ENCODE assay signal across 24 cellular contexts in the genomic region with DNA sequence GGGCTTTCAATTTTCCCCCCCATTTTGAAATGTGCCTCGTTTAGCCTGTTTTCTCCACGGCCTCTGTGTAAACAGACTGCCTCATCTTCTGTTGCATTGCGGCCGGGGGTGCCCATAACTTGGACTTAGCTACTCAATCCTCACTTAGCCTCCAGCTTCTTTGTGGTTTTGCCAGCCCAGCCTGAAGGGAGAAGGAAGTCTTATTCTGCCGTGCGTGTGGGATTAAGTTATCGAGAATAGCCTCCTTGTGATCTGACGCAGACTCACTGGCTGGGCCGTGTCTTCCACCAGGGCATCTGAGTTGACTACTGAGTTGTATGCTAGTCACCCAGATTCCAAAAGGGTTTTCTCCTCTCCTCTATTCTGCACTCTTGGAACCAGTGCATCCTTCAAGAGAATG. TPM values are rescaled to one million over a fixed set of nuclear protein-coding genes. Genes with fewer than 3 reads are reported as not detected.
DNase-seq lines count a peak whose midpoint lies in the region; ATAC-seq lines count a peak whose summit lies in the region.
"Had no signal": no experiment of that assay in that cellular context is flagged by ENCODE, and none has a peak within 500 bp of the region (broad histone marks: within the 10 kb centered on the region; RNA-seq: fewer than 3 reads in every experiment).

No MANE protein-coding gene starts in this region.

- DNase-seq in KBM-7 (peak; percentile 26), T-helper 17 cell (no peak), NCI-H2029 treated with DMSO at 0.1 percent for 48 hours (lab: John Stamatoyannopoulos, UW) (no peak)
- DNase-seq in stimulated activated effector memory CD8-positive, alpha-beta T cell treated with anti-CD3 and anti-CD28 coated beads, Interleukin-12 subunit alpha, Interleukin-12 subunit beta, amount 100 ng/mL, for 72 hours (ENCODE audit: low spot score in 2 of 2) = no peak
- DNase-seq: activated CD4-positive, alpha-beta T cell treated with anti-CD3 and anti-CD28 coated beads for 36 hours; activated naive CD4-positive, alpha-beta T cell treated with Interleukin-2 at 50 U/mL for 16 hours; colonic mucosa; effector memory CD4-positive, alpha-beta T cell; EL; H7; left lung; MM.1S; NCI-H1417 treated with DMSO at 0.1 percent for 48 hours; NCI-H345; NCI-H69; SHP77 treated with DMSO at 0.1 percent for 48 hours; small intestine; tibial artery had no signal

- peak overlapping the region; percentile 75 for H3K27ac Mint-ChIP-seq in T-helper 17 cell
- peak overlapping the region; percentile 43 for H3K27ac Mint-ChIP-seq in dendritic cell treated with granulocyte-macrophage colony-stimulating factor and Interleukin-4, amounts not matched to agents 40 ng/mL and 50 ng/mL, for 4 days
- peak overlapping the region; percentile 90 for H3K27ac Mint-ChIP-seq in stimulated activated effector memory CD8-positive, alpha-beta T cell treated with anti-CD3 and anti-CD28 coated beads, Interleukin-12 subunit alpha, Interleukin-12 subunit beta, amount 100 ng/mL, for 72 hours
- H3K27ac Mint-ChIP-seq: neural progenitor cell had no signal

- H3K4me1 Mint-ChIP-seq in T-helper 17 cell = peaks cover 32% of the 10 kb centered on the region
- peaks cover 42% of the 10 kb centered on the region for H3K4me1 Mint-ChIP-seq in dendritic cell treated with granulocyte-macrophage colony-stimulating factor and Interleukin-4, amounts not matched to agents 40 ng/mL and 50 ng/mL, for 4 days (ENCODE audit: low read depth)
- H3K4me1 Mint-ChIP-seq in stimulated activated effector memory CD8-positive, alpha-beta T cell treated with anti-CD3 and anti-CD28 coated beads, Interleukin-12 subunit alpha, Interleukin-12 subunit beta, amount 100 ng/mL, for 72 hours = peaks cover 27% of the 10 kb centered on the region

- no peaks in the 10 kb centered on the region for H3K27me3 Mint-ChIP-seq in T-helper 17 cell
- H3K27me3 Mint-ChIP-seq in dendritic cell treated with granulocyte-macrophage colony-stimulating factor and Interleukin-4, amounts not matched to agents 40 ng/mL and 50 ng/mL, for 4 days = no peaks in the 10 kb centered on the region
- H3K27me3 Mint-ChIP-seq: activated CD4-positive, alpha-beta T cell treated with anti-CD3 and anti-CD28 coated beads for 36 hours; stimulated activated naive CD8-positive, alpha-beta T cell treated with anti-CD3 and anti-CD28 coated beads, Interleukin-15, Interleukin-2, amounts not matched to agents 100 ng/mL and 50 ng/mL, for 24 hours had no signal

- no peaks in the 10 kb centered on the region for H3K9me3 Mint-ChIP-seq in dendritic cell treated with granulocyte-macrophage colony-stimulating factor and Interleukin-4, amounts not matched to agents 40 ng/mL and 50 ng/mL, for 4 days
- H3K9me3 Mint-ChIP-seq in stimulated activated effector memory CD8-positive, alpha-beta T cell treated with anti-CD3 and anti-CD28 coated beads, Interleukin-12 subunit alpha, Interleukin-12 subunit beta, amount 100 ng/mL, for 72 hours = no peaks in the 10 kb centered on the region
- H3K9me3 Mint-ChIP-seq: neural progenitor cell; stimulated activated naive CD8-positive, alpha-beta T cell treated with anti-CD3 and anti-CD28 coated beads, Interleukin-15, Interleukin-2, amounts not matched to agents 100 ng/mL and 50 ng/mL, for 24 hours had no signal

- no peak overlapping the region for H3K4me3 Mint-ChIP-seq in T-helper 17 cell
- no peak overlapping the region for H3K4me3 Mint-ChIP-seq in dendritic cell treated with granulocyte-macrophage colony-stimulating factor and Interleukin-4, amounts not matched to agents 40 ng/mL and 50 ng/mL, for 4 days
- no peak overlapping the region for H3K4me3 Mint-ChIP-seq in stimulated activated effector memory CD8-positive, alpha-beta T cell treated with anti-CD3 and anti-CD28 coated beads, Interleukin-12 subunit alpha, Interleukin-12 subunit beta, amount 100 ng/mL, for 72 hours
- H3K4me3 Mint-ChIP-seq: activated CD4-positive, alpha-beta T cell treated with anti-CD3 and anti-CD28 coated beads for 36 hours; neural progenitor cell; stimulated activated naive CD8-positive, alpha-beta T cell treated with anti-CD3 and anti-CD28 coated beads, Interleukin-15, Interleukin-2, amounts not matched to agents 100 ng/mL and 50 ng/mL, for 24 hours had no signal

- H3K9me3 ChIP-seq in T-helper 17 cell (ENCODE audit: control insufficient read depth, low read length, poor library complexity, severe bottlenecking) = no peaks in the 10 kb centered on the region
- H3K9me3 ChIP-seq: ascending aorta, colonic mucosa, left lung, tibial artery had no signal

- intact Hi-C loops in dendritic cell treated with granulocyte-macrophage colony-stimulating factor and Interleukin-4, amounts not matched to agents 40 ng/mL and 50 ng/mL, for 4 days (cut with micrococcal nuclease) = no loop called here

- H3K36me3 Mint-ChIP-seq in T-helper 17 cell (ENCODE audit: low read depth) = peaks cover 15% of the 10 kb centered on the region
- H3K36me3 Mint-ChIP-seq in dendritic cell treated with granulocyte-macrophage colony-stimulating factor and Interleukin-4, amounts not matched to agents 40 ng/mL and 50 ng/mL, for 4 days (ENCODE audit: low read depth) = peaks cover 100% of the 10 kb centered on the region
- peaks cover 100% of the 10 kb centered on the region for H3K36me3 Mint-ChIP-seq in stimulated activated effector memory CD8-positive, alpha-beta T cell treated with anti-CD3 and anti-CD28 coated beads, Interleukin-12 subunit alpha, Interleukin-12 subunit beta, amount 100 ng/mL, for 72 hours

- no peak for ATAC-seq in T-helper 17 cell
- ATAC-seq in stimulated activated effector memory CD8-positive, alpha-beta T cell treated with anti-CD3 and anti-CD28 coated beads, Interleukin-12 subunit alpha, Interleukin-12 subunit beta, amount 100 ng/mL, for 72 hours = no peak
- ATAC-seq in GM21381 (IDR thresholded peaks at IDR 0.05; ENCODE audit: unreplicated experiment) = no peak
- ATAC-seq in HG02870 (IDR thresholded peaks at IDR 0.05; ENCODE audit: unreplicated experiment) = no peak
- ATAC-seq: activated CD4-positive, alpha-beta T cell treated with anti-CD3 and anti-CD28 coated beads for 36 hours; left lung had no signal

- in situ Hi-C loops in KBM-7 (cut with MboI; ENCODE audit: low pct_unique_long_range_greater_than_20kb, low sequenced_read_pairs) = no loop called here

RNA-seq across cellular contexts. Expression of gene PRKAB1, which starts 8.1 kb away (rescaled TPM):
- total RNA-seq in T-helper 17 cell = 10 to 100 TPM; 20.4 to 28.2 TPM
